21 cellular contexts compared by ENCODE assay signal in genomic region chr11:2115308-2115707, GRCh38. TPM values are rescaled to one million over a fixed set of nuclear protein-coding genes. Genes with fewer than 3 reads are reported as not detected.
DNase-seq lines count a peak whose midpoint lies in the region; ATAC-seq and TF ChIP-seq lines count a peak whose summit lies in the region.
"Had no signal": no experiment of that assay in that cellular context is flagged by ENCODE, and none has a peak within 500 bp of the region (broad histone marks: within the 10 kb centered on the region; RNA-seq: fewer than 3 reads in every experiment).

No MANE protein-coding gene starts in this region.

- no peak overlapping the region for H3K4me3 Mint-ChIP-seq in natural killer cell treated with Interleukin-12 subunit alpha and Interleukin-12 subunit beta and Interleukin-15 and Interleukin-18, amount 100 ng/mL, for 72 hours
- H3K4me3 Mint-ChIP-seq in natural killer cell = no peak overlapping the region
- no peak overlapping the region for H3K4me3 Mint-ChIP-seq in stimulated activated effector memory CD8-positive, alpha-beta T cell treated with anti-CD3 and anti-CD28 coated beads, Interleukin-12 subunit alpha, Interleukin-12 subunit beta, amount 100 ng/mL, for 72 hours
- H3K4me3 Mint-ChIP-seq: CD4-positive, CD25-positive, alpha-beta regulatory T cell; CD8-positive, alpha-beta memory T cell had no signal

- 87 to 99% (median 94%) methylated on average over 8 to 12 of the region's 12 CpGs for WGBS in spleen, 5 donors

- H3K27me3 Mint-ChIP-seq in natural killer cell treated with Interleukin-12 subunit alpha and Interleukin-12 subunit beta and Interleukin-15 and Interleukin-18, amount 100 ng/mL, for 72 hours = peaks cover 15 to 39% of the 10 kb centered on the region in 2 donors
- H3K27me3 Mint-ChIP-seq in natural killer cell (ENCODE audit: low read depth in 2 of 2) = peaks cover 14 to 21% of the 10 kb centered on the region in 2 donors

- no peaks in the 10 kb centered on the region for H3K4me1 Mint-ChIP-seq in natural killer cell treated with Interleukin-12 subunit alpha and Interleukin-12 subunit beta and Interleukin-15 and Interleukin-18, amount 100 ng/mL, for 72 hours (ENCODE audit: low read depth in 2 of 2)
- no peaks in the 10 kb centered on the region for H3K4me1 Mint-ChIP-seq in natural killer cell
- H3K4me1 Mint-ChIP-seq in stimulated activated effector memory CD8-positive, alpha-beta T cell treated with anti-CD3 and anti-CD28 coated beads, Interleukin-12 subunit alpha, Interleukin-12 subunit beta, amount 100 ng/mL, for 72 hours = no peaks in the 10 kb centered on the region
- H3K4me1 Mint-ChIP-seq: CD4-positive, CD25-positive, alpha-beta regulatory T cell; CD8-positive, alpha-beta memory T cell had no signal

- no peak overlapping the region for H3K27ac Mint-ChIP-seq in natural killer cell treated with Interleukin-12 subunit alpha and Interleukin-12 subunit beta and Interleukin-15 and Interleukin-18, amount 100 ng/mL, for 72 hours
- H3K27ac Mint-ChIP-seq in natural killer cell = no peak overlapping the region
- H3K27ac Mint-ChIP-seq in stimulated activated effector memory CD8-positive, alpha-beta T cell treated with anti-CD3 and anti-CD28 coated beads, Interleukin-12 subunit alpha, Interleukin-12 subunit beta, amount 100 ng/mL, for 72 hours = no peak overlapping the region
- H3K27ac Mint-ChIP-seq: CD4-positive, CD25-positive, alpha-beta regulatory T cell; CD8-positive, alpha-beta memory T cell had no signal

- H3K4me1 ChIP-seq in lower lobe of right lung (no peaks in the 10 kb centered on the region), spleen (peaks cover 0 to 3% (median 0%) of the 10 kb centered on the region in 6 donors)
- H3K4me1 ChIP-seq: HAP-1 had no signal

- DNase-seq in natural killer cell treated with Interleukin-12 subunit alpha and Interleukin-12 subunit beta and Interleukin-15 and Interleukin-18, amount 100 ng/mL, for 72 hours (ENCODE audit: low spot score) = no peak
- DNase-seq in natural killer cell (no peak), lower lobe of right lung (peak; percentile 26), occipital lobe (lab: John Stamatoyannopoulos, UW) (no peak), spleen (no peak)
- no peak for DNase-seq in stimulated activated effector memory CD8-positive, alpha-beta T cell treated with anti-CD3 and anti-CD28 coated beads, Interleukin-12 subunit alpha, Interleukin-12 subunit beta, amount 100 ng/mL, for 72 hours (ENCODE audit: low spot score in 2 of 2)
- DNase-seq: ACHN; BE2C; C1 segment of cervical spinal cord; CD4-positive, CD25-positive, alpha-beta regulatory T cell; CD8-positive, alpha-beta memory T cell; COR-L47; DMS 273 treated with DMSO at 0.1 percent for 48 hours; DMS53; DND-41; EL had no signal

- H3K36me3 ChIP-seq in lower lobe of right lung (no peaks in the 10 kb centered on the region), spleen (no peaks in the 10 kb centered on the region)
- H3K36me3 ChIP-seq: BE2C, HAP-1 had no signal

- H3K27ac ChIP-seq in lower lobe of right lung (no peak overlapping the region), spleen (no peak overlapping the region)

- intact Hi-C loops in natural killer cell (cut with micrococcal nuclease) (no loop called here), lower lobe of right lung (cut with DNase I) (no loop called here), spleen (cut with DNase I; ENCODE audit: low total_unique reads) (no loop called here)

- no peak for TF ChIP-seq CTCF in natural killer cell (IDR thresholded peaks at IDR 0.05)
- TF ChIP-seq CTCF in lower lobe of right lung (IDR thresholded peaks at IDR 0.05) = no peak
- no peak for TF ChIP-seq CTCF in spleen (IDR thresholded peaks at IDR 0.05 in 8 of 11, conservative IDR thresholded peaks at IDR 0.05 in 3 of 11)

- H3K36me3 Mint-ChIP-seq in natural killer cell treated with Interleukin-12 subunit alpha and Interleukin-12 subunit beta and Interleukin-15 and Interleukin-18, amount 100 ng/mL, for 72 hours = no peaks in the 10 kb centered on the region
- H3K36me3 Mint-ChIP-seq in natural killer cell = no peaks in the 10 kb centered on the region
- no peaks in the 10 kb centered on the region for H3K36me3 Mint-ChIP-seq in stimulated activated effector memory CD8-positive, alpha-beta T cell treated with anti-CD3 and anti-CD28 coated beads, Interleukin-12 subunit alpha, Interleukin-12 subunit beta, amount 100 ng/mL, for 72 hours
- H3K36me3 Mint-ChIP-seq: CD4-positive, CD25-positive, alpha-beta regulatory T cell; CD8-positive, alpha-beta memory T cell had no signal

- TF ChIP-seq POLR2A in spleen (IDR thresholded peaks at IDR 0.05) = no peak

- H3K9me3 Mint-ChIP-seq in natural killer cell treated with Interleukin-12 subunit alpha and Interleukin-12 subunit beta and Interleukin-15 and Interleukin-18, amount 100 ng/mL, for 72 hours = no peaks in the 10 kb centered on the region
- no peaks in the 10 kb centered on the region for H3K9me3 Mint-ChIP-seq in natural killer cell
- no peaks in the 10 kb centered on the region for H3K9me3 Mint-ChIP-seq in stimulated activated effector memory CD8-positive, alpha-beta T cell treated with anti-CD3 and anti-CD28 coated beads, Interleukin-12 subunit alpha, Interleukin-12 subunit beta, amount 100 ng/mL, for 72 hours
- H3K9me3 Mint-ChIP-seq: CD4-positive, CD25-positive, alpha-beta regulatory T cell had no signal

- peaks cover 5% of the 10 kb centered on the region for H3K9me3 ChIP-seq in lower lobe of right lung
- H3K9me3 ChIP-seq in spleen = peaks cover 0 to 17% (median 13%) of the 10 kb centered on the region in 8 donors
- H3K9me3 ChIP-seq: BE2C had no signal

- ATAC-seq in natural killer cell treated with Interleukin-12 subunit alpha and Interleukin-12 subunit beta and Interleukin-15 and Interleukin-18, amount 100 ng/mL, for 72 hours = peak; percentile 17 to 30
- ATAC-seq in natural killer cell (no peak), lower lobe of right lung (peak in 1 of 2 donors; percentile 26)
- peak; percentile 8 for ATAC-seq in stimulated activated effector memory CD8-positive, alpha-beta T cell treated with anti-CD3 and anti-CD28 coated beads, Interleukin-12 subunit alpha, Interleukin-12 subunit beta, amount 100 ng/mL, for 72 hours
- ATAC-seq: GM12878 had no signal

- peaks cover 6% of the 10 kb centered on the region for H3K27me3 ChIP-seq in lower lobe of right lung (ENCODE audit: low read depth)
- H3K27me3 ChIP-seq in spleen (replicated peaks in 1 of 7) = peaks cover 0 to 15% (median 3%) of the 10 kb centered on the region in 7 donors
- H3K27me3 ChIP-seq: BE2C had no signal

- no peak overlapping the region for H3K4me3 ChIP-seq in lower lobe of right lung
- no peak overlapping the region for H3K4me3 ChIP-seq in spleen
- H3K4me3 ChIP-seq: GM12878, HAP-1 had no signal

RNA-seq across cellular contexts. Expression of gene IGF2, which starts 23.9 kb away (rescaled TPM):
- total RNA-seq in natural killer cell treated with Interleukin-12 subunit alpha and Interleukin-12 subunit beta and Interleukin-15 and Interleukin-18, amount 100 ng/mL, for 72 hours = under 1 TPM in 1 of 2 donors, not detected in 1; 0.17 TPM
- total RNA-seq in natural killer cell = not detected
- total RNA-seq in lower lobe of right lung = 33.9 TPM
- 25.6 TPM for total RNA-seq in occipital lobe
- total RNA-seq in spleen = 10 to 100 TPM; 10.2 to 66.6 (median 25.7) TPM
- 1 to 10 TPM in 2 of 3 donors, under 1 TPM in 1; 0.74 to 9.8 (median 4.0) TPM for polyA plus RNA-seq in spleen
- total RNA-seq: G401 had no signal
- polyA plus RNA-seq: CD4-positive, CD25-positive, alpha-beta regulatory T cell; CD8-positive, alpha-beta memory T cell; GM12878 had no signal

RNA-seq across cellular contexts. Expression of gene INS, which starts 45.7 kb away (rescaled TPM):
- not detected for total RNA-seq in natural killer cell treated with Interleukin-12 subunit alpha and Interleukin-12 subunit beta and Interleukin-15 and Interleukin-18, amount 100 ng/mL, for 72 hours
- total RNA-seq in natural killer cell (not detected), lower lobe of right lung (not detected), occipital lobe (not detected), spleen (1 to 10 TPM in 2 of 7 donors, not detected in 5; 1.3 to 1.5 TPM)
- 1 to 10 TPM; 1.3 to 2.4 (median 1.9) TPM for polyA plus RNA-seq in spleen
- total RNA-seq: CD4-positive, CD25-positive, alpha-beta regulatory T cell; CD8-positive, alpha-beta memory T cell; G401; GM12878; H4; HT-29 had no signal
- polyA plus RNA-seq: CD4-positive, CD25-positive, alpha-beta regulatory T cell; CD8-positive, alpha-beta memory T cell; GM12878 had no signal

RNA-seq across cellular contexts. Expression of gene TH, which starts 56.3 kb away (rescaled TPM):
- total RNA-seq in natural killer cell treated with Interleukin-12 subunit alpha and Interleukin-12 subunit beta and Interleukin-15 and Interleukin-18, amount 100 ng/mL, for 72 hours = not detected
- total RNA-seq in natural killer cell (not detected), lower lobe of right lung (not detected), occipital lobe (not detected), spleen (1 to 10 TPM in 1 of 7 donors, not detected in 6; 1.0 TPM)
- polyA plus RNA-seq in spleen = under 1 TPM; 0.13 to 0.38 (median 0.15) TPM
- total RNA-seq: CD4-positive, CD25-positive, alpha-beta regulatory T cell; CD8-positive, alpha-beta memory T cell; G401; GM12878; H4 had no signal
- polyA plus RNA-seq: CD4-positive, CD25-positive, alpha-beta regulatory T cell; CD8-positive, alpha-beta memory T cell; GM12878 had no signal

Comparison
In these comparisons a context has a peak if more than half of its experiments do, and no peak if none do; other contexts are left out.
1. ATAC-seq: peak in natural killer cell treated with Interleukin-12 subunit alpha and Interleukin-12 subunit beta and Interleukin-15 and Interleukin-18, amount 100 ng/mL, for 72 hours (2 of 2) and stimulated activated effector memory CD8-positive, alpha-beta T cell treated with anti-CD3 and anti-CD28 coated beads, Interleukin-12 subunit alpha, Interleukin-12 subunit beta, amount 100 ng/mL, for 72 hours (single experiment); none in natural killer cell (0 of 3).
2. RNA of gene IGF2, which starts 23.9 kb away (total RNA-seq): 33.9 TPM in lower lobe of right lung (single experiment), 10.2 to 66.6 TPM in spleen and 25.6 TPM in occipital lobe (single experiment); 0.17 TPM in natural killer cell treated with Interleukin-12 subunit alpha and Interleukin-12 subunit beta and Interleukin-15 and Interleukin-18, amount 100 ng/mL, for 72 hours and not detected in natural killer cell; every median in the first group is over 4 times any median in the second.